In genomic region chr3:52019352-52020080, GRCh38 we compare ENCODE assay signal across 2 cellular contexts.
TF ChIP-seq lines count a peak whose summit lies in the region.

No MANE protein-coding gene starts in this region.

TF ChIP-seq in GM23338, 12 proteins besides CTCF, POLR2A, EP300 and RAD21 (continued from another document):
- TF ChIP-seq ETS1 (IDR thresholded peaks at IDR 0.05): no peak
- TF ChIP-seq REST (IDR thresholded peaks at IDR 0.05; ENCODE audit: unreplicated experiment): no peak
- no peak for TF ChIP-seq ZNF462 (CRISPR knock-in tag; IDR thresholded peaks at IDR 0.05)
- TF ChIP-seq JUNB (IDR thresholded peaks at IDR 0.05; ENCODE audit: unreplicated experiment): no peak
- TF ChIP-seq POLR2AphosphoS5 (IDR thresholded peaks at IDR 0.05; ENCODE audit: low read depth): no peak
- no peak for TF ChIP-seq CREB1 (CRISPR knock-in tag; IDR thresholded peaks at IDR 0.05; ENCODE audit: low read depth)
- no peak for TF ChIP-seq EZH2phosphoT487 (IDR thresholded peaks at IDR 0.05; ENCODE audit: unreplicated experiment)
- no peak for TF ChIP-seq EZH2 (IDR thresholded peaks at IDR 0.05; ENCODE audit: low read depth, unreplicated experiment)

TF ChIP-seq in GM12891, 5 proteins besides CTCF, POLR2A, EP300 and RAD21 (continued from another document):
- TF ChIP-seq PAX5 (IDR thresholded peaks at IDR 0.05; ENCODE audit: insufficient read depth, low read length, severe bottlenecking) (no peak), TAF1 (IDR thresholded peaks at IDR 0.05; ENCODE audit: low read depth, low read length) (no peak)
